20 cellular contexts compared by ENCODE assay signal in the genomic region with DNA sequence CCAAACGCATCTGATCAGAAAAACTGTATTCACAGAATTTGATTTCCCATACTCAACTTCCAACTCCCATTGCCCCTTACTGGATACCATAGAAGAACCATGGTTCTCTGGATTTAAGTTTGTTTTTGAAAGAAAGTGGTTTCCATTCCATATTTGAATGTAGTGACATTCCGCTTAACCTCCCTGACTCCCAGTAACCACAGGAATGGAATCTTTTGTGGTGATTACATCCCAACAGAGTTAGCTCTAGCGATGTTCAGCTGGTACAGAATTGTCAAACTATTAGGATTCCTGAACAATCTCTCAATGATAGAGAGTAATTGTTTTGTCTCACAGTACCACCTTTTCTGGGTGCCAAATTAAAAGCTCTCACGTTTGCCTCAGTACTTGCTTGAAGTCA. TPM values are rescaled to one million over a fixed set of nuclear protein-coding genes. Genes with fewer than 3 reads are reported as not detected.
DNase-seq lines count a peak whose midpoint lies in the region; TF ChIP-seq lines count a peak whose summit lies in the region.
"Had no signal": no experiment of that assay in that cellular context is flagged by ENCODE, and none has a peak within 500 bp of the region (broad histone marks: within the 10 kb centered on the region; RNA-seq: fewer than 3 reads in every experiment).

No MANE protein-coding gene starts in this region.

- H3K27ac Mint-ChIP-seq in chondrocyte (ENCODE audit: unreplicated experiment) (no peak overlapping the region), mesothelial cell of epicardium (no peak overlapping the region)
- H3K27ac Mint-ChIP-seq: activated CD8-positive, alpha-beta memory T cell treated with anti-CD3 and anti-CD28 coated beads, Interleukin-2, amount 10 ng/mL, durations not matched to agents 7 days and 5 days; CD8-positive, alpha-beta T cell; memory B cell; stimulated activated memory B cell treated with anti-CD40 and anti-IgM and Interleukin-4, amounts not matched to agents 10 μg/mL and 1 μg/mL and 100 μg/mL, for 72 hours had no signal

- intact Hi-C loops in ascending aorta (cut with DNase I), result loop anchor here (10.0 kb wide), 1 partner anchor 931 kb away; no protein-coding TSS in a partner anchor

- H3K27me3 ChIP-seq in HUES64 (ENCODE audit: insufficient read depth, low read length) (no peaks in the 10 kb centered on the region), ascending aorta (no peaks in the 10 kb centered on the region)
- H3K27me3 ChIP-seq: tibial artery had no signal

- H3K27ac ChIP-seq in HUES64 (ENCODE audit: low read depth, low read length) (no peak overlapping the region), ascending aorta (no peak overlapping the region)
- H3K27ac ChIP-seq: tibial artery had no signal

- DNase-seq in Daoy (ENCODE audit: low read depth), result peak; percentile 8
- no peak for DNase-seq in chondrocyte (ENCODE audit: low spot score)
- no peak for DNase-seq in mesothelial cell of epicardium (ENCODE audit: low spot score in 2 of 2, unreplicated experiment in 2 of 2)
- no peak for DNase-seq in NK-92 treated with Interleukin-12 subunit alpha and Interleukin-12 subunit beta, amount 100 ng/mL, for 24 hours (lab: John Stamatoyannopoulos, UW)
- no peak for DNase-seq in EL
- no peak for DNase-seq in GM03348 (ENCODE audit: low spot score)
- DNase-seq in ascending aorta (ENCODE audit: low spot score in 2 of 2), result no peak
- DNase-seq: activated CD4-positive, CD25-positive, alpha-beta regulatory T cell treated with anti-CD3 and anti-CD28 coated beads, Interleukin-2, amount 50 U/mL, for 72 hours; activated CD8-positive, alpha-beta memory T cell treated with anti-CD3 and anti-CD28 coated beads, Interleukin-2, amount 10 ng/mL, durations not matched to agents 7 days and 5 days; CD8-positive, alpha-beta T cell; DMS53; KG1; kidney glomerular epithelial cell; NCI-H2081; NCI-H446 treated with DMSO at 0.1 percent for 48 hours; T1000; tibial artery had no signal

- H3K27me3 Mint-ChIP-seq in chondrocyte (ENCODE audit: low read depth) (no peaks in the 10 kb centered on the region), mesothelial cell of epicardium (ENCODE audit: low read depth) (peaks cover 25% of the 10 kb centered on the region)
- H3K27me3 Mint-ChIP-seq: stimulated activated memory B cell treated with anti-CD40 and anti-IgM and Interleukin-4, amounts not matched to agents 10 μg/mL and 1 μg/mL and 100 μg/mL, for 72 hours had no signal

- H3K36me3 ChIP-seq in HUES64 (ENCODE audit: insufficient read depth, low read length) (no peaks in the 10 kb centered on the region), ascending aorta (no peaks in the 10 kb centered on the region)
- H3K36me3 ChIP-seq: tibial artery had no signal

- H3K9me3 Mint-ChIP-seq in chondrocyte (ENCODE audit: low read depth) (no peaks in the 10 kb centered on the region), mesothelial cell of epicardium (peaks cover 19% of the 10 kb centered on the region)
- H3K9me3 Mint-ChIP-seq: CD8-positive, alpha-beta T cell; memory B cell; stimulated activated memory B cell treated with anti-CD40 and anti-IgM and Interleukin-4, amounts not matched to agents 10 μg/mL and 1 μg/mL and 100 μg/mL, for 72 hours had no signal

- H3K4me3 Mint-ChIP-seq in chondrocyte (ENCODE audit: unreplicated experiment), result peak overlapping the region; percentile 29
- peak overlapping the region; percentile 52 for H3K4me3 Mint-ChIP-seq in mesothelial cell of epicardium
- H3K4me3 Mint-ChIP-seq: activated CD8-positive, alpha-beta memory T cell treated with anti-CD3 and anti-CD28 coated beads, Interleukin-2, amount 10 ng/mL, durations not matched to agents 7 days and 5 days; memory B cell; stimulated activated memory B cell treated with anti-CD40 and anti-IgM and Interleukin-4, amounts not matched to agents 10 μg/mL and 1 μg/mL and 100 μg/mL, for 72 hours had no signal

- H3K4me3 ChIP-seq in HUES64 (ENCODE audit: low read length), result peak overlapping the region; percentile 70
- no peak overlapping the region for H3K4me3 ChIP-seq in ascending aorta

- no peak for TF ChIP-seq CTCF in chondrocyte (IDR thresholded peaks at IDR 0.05)
- TF ChIP-seq CTCF in mesothelial cell of epicardium (IDR thresholded peaks at IDR 0.05; ENCODE audit: unreplicated experiment), result no peak
- no peak for TF ChIP-seq CTCF in ascending aorta (IDR thresholded peaks at IDR 0.05)

- peaks cover 5% of the 10 kb centered on the region for H3K4me1 Mint-ChIP-seq in chondrocyte (ENCODE audit: low read depth)
- H3K4me1 Mint-ChIP-seq in mesothelial cell of epicardium, result peaks cover 9% of the 10 kb centered on the region
- H3K4me1 Mint-ChIP-seq: memory B cell; stimulated activated memory B cell treated with anti-CD40 and anti-IgM and Interleukin-4, amounts not matched to agents 10 μg/mL and 1 μg/mL and 100 μg/mL, for 72 hours had no signal

- H3K9ac ChIP-seq in HUES64 (ENCODE audit: low read depth, low read length), result no peak overlapping the region

- no peaks in the 10 kb centered on the region for H3K4me1 ChIP-seq in HUES64 (ENCODE audit: insufficient read depth, low read length)
- no peaks in the 10 kb centered on the region for H3K4me1 ChIP-seq in ascending aorta
- H3K4me1 ChIP-seq: tibial artery had no signal

- WGBS in HUES64, result 46% methylated on average over 2 of the region's 4 CpGs

- H3K36me3 Mint-ChIP-seq in chondrocyte (ENCODE audit: low read depth) (no peaks in the 10 kb centered on the region), mesothelial cell of epicardium (no peaks in the 10 kb centered on the region)
- H3K36me3 Mint-ChIP-seq: activated CD8-positive, alpha-beta memory T cell treated with anti-CD3 and anti-CD28 coated beads, Interleukin-2, amount 10 ng/mL, durations not matched to agents 7 days and 5 days; CD8-positive, alpha-beta T cell; memory B cell; stimulated activated memory B cell treated with anti-CD40 and anti-IgM and Interleukin-4, amounts not matched to agents 10 μg/mL and 1 μg/mL and 100 μg/mL, for 72 hours had no signal

- H3K9me3 ChIP-seq in HUES64 (ENCODE audit: insufficient read depth, low read depth, low read length) (no peaks in the 10 kb centered on the region), ascending aorta (no peaks in the 10 kb centered on the region)
- H3K9me3 ChIP-seq: tibial artery had no signal

RNA-seq across cellular contexts. Expression of gene NUDT10, which starts 1.7 kb away (rescaled TPM):
- 9.9 and 14.7 TPM in 2 replicates for total RNA-seq in Daoy (2014; rRNA removed; shearing (Covaris generic))
- polyA plus RNA-seq in HUES64 (2013, experiment 1 of 2), result 20.2 TPM
- polyA plus RNA-seq in HUES64 (2013, experiment 2 of 2), result 21.0 TPM
- total RNA-seq in chondrocyte, result 0.94 to 1.8 TPM (median 1.7 TPM) in 3 replicates
- 5.7 to 5.9 TPM (median 5.8 TPM) in 3 replicates for total RNA-seq in mesothelial cell of epicardium
- not detected for total RNA-seq in ascending aorta
